ENCODE assay signal across 9 cellular contexts in genomic region chr14:23076785-23077408, GRCh38. TPM values are rescaled to one million over a fixed set of nuclear protein-coding genes. Genes with fewer than 3 reads are reported as not detected.
DNase-seq lines count a peak whose midpoint lies in the region; ATAC-seq, FAIRE-seq and TF ChIP-seq lines count a peak whose summit lies in the region.
"Had no signal": no experiment of that assay in that cellular context is flagged by ENCODE, and none has a peak within 500 bp of the region (broad histone marks: within the 10 kb centered on the region; RNA-seq: fewer than 3 reads in every experiment).

No MANE protein-coding gene starts in this region.

- H3K27me3 ChIP-seq in left ventricle myocardium inferior (ENCODE audit: low read depth) (no peaks in the 10 kb centered on the region), WERI-Rb-1 (ENCODE audit: insufficient read depth, low read depth, severe bottlenecking) (no peaks in the 10 kb centered on the region), upper lobe of right lung (no peaks in the 10 kb centered on the region)

- H3K36me3 ChIP-seq in left ventricle myocardium inferior (peaks cover 97% of the 10 kb centered on the region), WERI-Rb-1 (peaks cover 86% of the 10 kb centered on the region), upper lobe of right lung (peaks cover 97% of the 10 kb centered on the region)

- H3K9me3 ChIP-seq in left ventricle myocardium inferior (replicated peaks) (no peaks in the 10 kb centered on the region), WERI-Rb-1 (ENCODE audit: severe bottlenecking) (no peaks in the 10 kb centered on the region), upper lobe of right lung (no peaks in the 10 kb centered on the region)

- ATAC-seq in Right ventricle myocardium inferior (no peak), upper lobe of right lung (peak; percentile 37), GM18502 (IDR thresholded peaks at IDR 0.05; ENCODE audit: poor library complexity, unreplicated experiment) (no peak)

- TF ChIP-seq CTCF in left ventricle myocardium inferior (IDR thresholded peaks at IDR 0.05; ENCODE audit: borderline replicate concordance), result peak; percentile 71
- TF ChIP-seq CTCF in WERI-Rb-1 (IDR thresholded peaks at IDR 0.05; ENCODE audit: low read depth, low read length), result peak; percentile 40
- TF ChIP-seq CTCF in upper lobe of right lung (IDR thresholded peaks at IDR 0.05), result peak; percentile 60

- POLR2A ChIA-PET in activated CD4-positive, alpha-beta memory T cell treated with anti-CD3 and anti-CD28 coated beads for 36 hours (lab: Charles Lee), result interaction anchor here (1.5 kb wide), 1 partner anchor 9 kb away, joined by 4 read pairs; no protein-coding TSS in a partner anchor

- peaks cover 7% of the 10 kb centered on the region for H3K4me1 Mint-ChIP-seq in activated CD4-positive, alpha-beta memory T cell treated with anti-CD3 and anti-CD28 coated beads for 36 hours (ENCODE audit: low read depth)

- intact Hi-C loops in left ventricle myocardium inferior (cut with micrococcal nuclease) (no loop called here), Right ventricle myocardium inferior (cut with DNase I) (loop anchor here (2.0 kb wide), 1 partner anchor 18 kb away; the partner anchor contains the start of genes ACIN1 and C14orf119), upper lobe of right lung (cut with DNase I) (no loop called here)
- intact Hi-C loops in activated CD4-positive, alpha-beta memory T cell treated with anti-CD3 and anti-CD28 coated beads for 36 hours (cut with micrococcal nuclease), result loop anchor here (1.0 kb wide), 1 partner anchor 32 kb away; no protein-coding TSS in a partner anchor

- peak; percentile 17 for FAIRE-seq in islet of Langerhans (lab: Jason Lieb, UNC)

- H3K27me3 Mint-ChIP-seq in activated CD4-positive, alpha-beta memory T cell treated with anti-CD3 and anti-CD28 coated beads for 36 hours, result no peaks in the 10 kb centered on the region

- CTCF ChIA-PET in activated CD4-positive, alpha-beta memory T cell treated with anti-CD3 and anti-CD28 coated beads for 36 hours (lab: Charles Lee), result interaction anchor here (0.6 to 7.3 kb wide), 39 partner anchors 8 to 244 kb away, joined by 3 to 92 read pairs (median 6); partner anchors contain the start of genes ACIN1, AJUBA, C14orf119 and CDH24

- H3K36me3 Mint-ChIP-seq in activated CD4-positive, alpha-beta memory T cell treated with anti-CD3 and anti-CD28 coated beads for 36 hours, result peaks cover 52% of the 10 kb centered on the region

- DNase-seq in left ventricle myocardium inferior (no peak), Right ventricle myocardium inferior (ENCODE audit: missing footprints) (no peak), WERI-Rb-1 (no peak), upper lobe of right lung (no peak), ecto neural progenitor cell (ENCODE audit: low spot score) (no peak)
- no peak for DNase-seq in activated CD4-positive, alpha-beta memory T cell treated with anti-CD3 and anti-CD28 coated beads for 36 hours

- H3K4me1 ChIP-seq in left ventricle myocardium inferior, result peaks cover 46% of the 10 kb centered on the region
- peaks cover 29% of the 10 kb centered on the region for H3K4me1 ChIP-seq in upper lobe of right lung

- no peaks in the 10 kb centered on the region for H3K9me3 Mint-ChIP-seq in activated CD4-positive, alpha-beta memory T cell treated with anti-CD3 and anti-CD28 coated beads for 36 hours

- H3K27ac Mint-ChIP-seq in activated CD4-positive, alpha-beta memory T cell treated with anti-CD3 and anti-CD28 coated beads for 36 hours, result no peak overlapping the region

- H3K4me3 ChIP-seq in left ventricle myocardium inferior (no peak overlapping the region), WERI-Rb-1 (ENCODE audit: low read depth, low read length) (no peak overlapping the region), upper lobe of right lung (no peak overlapping the region)

- H3K4me3 Mint-ChIP-seq in activated CD4-positive, alpha-beta memory T cell treated with anti-CD3 and anti-CD28 coated beads for 36 hours, result no peak overlapping the region

- H3K27ac ChIP-seq in left ventricle myocardium inferior (replicated peaks) (no peak overlapping the region), WERI-Rb-1 (no peak overlapping the region), upper lobe of right lung (no peak overlapping the region)

RNA-seq across cellular contexts. Expression of gene ACIN1, which starts 18.0 kb away (rescaled TPM):
- total RNA-seq in left ventricle myocardium inferior (64.6 TPM), Right ventricle myocardium inferior (73.9 TPM), upper lobe of right lung (161 TPM)
- 100 to 1,000 TPM; 148 to 157 TPM for total RNA-seq in activated CD4-positive, alpha-beta memory T cell treated with anti-CD3 and anti-CD28 coated beads for 36 hours

RNA-seq across cellular contexts. Expression of gene C14orf119, which starts 18.4 kb away (rescaled TPM):
- total RNA-seq in left ventricle myocardium inferior (25.2 TPM), Right ventricle myocardium inferior (22.4 TPM), upper lobe of right lung (55.3 TPM)
- 10 to 100 TPM; 58.0 to 62.8 TPM for total RNA-seq in activated CD4-positive, alpha-beta memory T cell treated with anti-CD3 and anti-CD28 coated beads for 36 hours

RNA-seq across cellular contexts. Expression of gene CDH24, which starts 19.6 kb away (rescaled TPM):
- total RNA-seq in left ventricle myocardium inferior, result 2.1 TPM
- 2.5 TPM for total RNA-seq in Right ventricle myocardium inferior
- total RNA-seq in upper lobe of right lung, result 7.8 TPM
- total RNA-seq in activated CD4-positive, alpha-beta memory T cell treated with anti-CD3 and anti-CD28 coated beads for 36 hours, result 1 to 10 TPM in 1 of 2 experiments, under 1 TPM in 1; 1.00 to 1.1 TPM

RNA-seq across cellular contexts. Expression of gene CIROP, which starts 27.9 kb away (rescaled TPM):
- total RNA-seq in left ventricle myocardium inferior (not detected), Right ventricle myocardium inferior (not detected), upper lobe of right lung (not detected)
- total RNA-seq in activated CD4-positive, alpha-beta memory T cell treated with anti-CD3 and anti-CD28 coated beads for 36 hours, result not detected
- total RNA-seq: glomerular endothelial cell had no signal

RNA-seq across cellular contexts. Expression of gene PSMB11, which starts 34.9 kb away (rescaled TPM):
- not detected for total RNA-seq in left ventricle myocardium inferior
- total RNA-seq in Right ventricle myocardium inferior, result not detected
- not detected for total RNA-seq in upper lobe of right lung
- not detected for total RNA-seq in activated CD4-positive, alpha-beta memory T cell treated with anti-CD3 and anti-CD28 coated beads for 36 hours
- total RNA-seq: glomerular endothelial cell had no signal

Comparison
In these comparisons a context has a peak if more than half of its experiments do, and no peak if none do; other contexts are left out.
1. intact Hi-C loops: an anchor here in Right ventricle myocardium inferior (2.0 kb wide) and activated CD4-positive, alpha-beta memory T cell treated with anti-CD3 and anti-CD28 coated beads for 36 hours (1.0 kb wide); none called in left ventricle myocardium inferior and upper lobe of right lung.